ENCODE assay signal across 14 cellular contexts in the genomic region with DNA sequence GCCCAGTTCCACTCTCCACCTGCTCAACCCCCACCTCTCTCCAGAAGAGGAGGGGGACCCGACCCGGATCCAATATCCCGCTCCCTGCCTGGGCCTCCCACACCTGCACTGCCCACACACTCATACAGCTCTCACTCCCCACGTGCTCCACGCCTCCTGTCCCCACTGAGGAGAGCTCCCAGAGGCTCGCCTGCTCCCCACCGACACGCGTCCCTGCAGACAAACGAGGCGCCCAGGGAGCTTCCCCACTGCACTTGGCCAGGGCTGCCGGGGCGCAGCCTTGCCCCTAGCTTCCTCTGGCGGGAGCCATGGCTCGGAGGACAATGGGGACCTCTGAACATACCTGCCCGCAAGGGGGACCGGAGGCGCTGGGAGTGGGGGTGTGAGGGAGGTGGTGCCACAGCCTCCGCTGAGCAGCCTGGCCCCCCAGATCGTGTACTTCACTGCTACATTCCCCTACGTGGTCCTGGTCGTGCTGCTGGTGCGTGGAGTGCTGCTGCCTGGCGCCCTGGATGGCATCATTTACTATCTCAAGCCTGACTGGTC.
"Had no signal": no experiment of that assay in that cellular context is flagged by ENCODE, and none has a peak within 500 bp of the region (broad histone marks: within the 10 kb centered on the region; RNA-seq: fewer than 3 reads in every experiment).

No MANE protein-coding gene starts in this region.

- H3K27me3 Mint-ChIP-seq: activated CD4-positive, alpha-beta T cell treated with anti-CD3 and anti-CD28 coated beads for 36 hours; activated naive CD8-positive, alpha-beta T cell had no signal

- H3K27ac Mint-ChIP-seq: activated CD4-positive, alpha-beta memory T cell treated with anti-CD3 and anti-CD28 coated beads for 36 hours; activated CD4-positive, alpha-beta T cell treated with anti-CD3 and anti-CD28 coated beads for 36 hours; activated CD8-positive, alpha-beta memory T cell treated with anti-CD3 and anti-CD28 coated beads, Interleukin-2, amount 10 ng/mL, durations not matched to agents 7 days and 5 days; activated naive CD8-positive, alpha-beta T cell; T-helper 1 cell treated with Interleukin-12 subunit alpha and Interleukin-12 subunit beta and Interleukin-4 antibody, amounts not matched to agents 30 μg/mL and 1 μg/mL, for 36 hours had no signal

- ATAC-seq: activated CD4-positive, alpha-beta T cell treated with anti-CD3 and anti-CD28 coated beads for 36 hours; activated CD8-positive, alpha-beta memory T cell treated with anti-CD3 and anti-CD28 coated beads, Interleukin-2, amount 10 ng/mL, durations not matched to agents 7 days and 5 days; body of pancreas; stimulated activated naive CD8-positive, alpha-beta T cell treated with anti-CD3 and anti-CD28 coated beads, Interleukin-15, Interleukin-2, amounts not matched to agents 100 U/mL and 50 U/mL, for 24 hours had no signal

- H3K4me3 Mint-ChIP-seq: activated CD4-positive, alpha-beta memory T cell treated with anti-CD3 and anti-CD28 coated beads for 36 hours; activated CD4-positive, alpha-beta T cell treated with anti-CD3 and anti-CD28 coated beads for 36 hours; activated CD8-positive, alpha-beta memory T cell treated with anti-CD3 and anti-CD28 coated beads, Interleukin-2, amount 10 ng/mL, durations not matched to agents 7 days and 5 days; activated naive CD8-positive, alpha-beta T cell; T-helper 1 cell treated with Interleukin-12 subunit alpha and Interleukin-12 subunit beta and Interleukin-4 antibody, amounts not matched to agents 30 μg/mL and 1 μg/mL, for 36 hours had no signal

- H3K4me1 Mint-ChIP-seq: activated CD4-positive, alpha-beta T cell treated with anti-CD3 and anti-CD28 coated beads for 36 hours; activated CD8-positive, alpha-beta memory T cell treated with anti-CD3 and anti-CD28 coated beads, Interleukin-2, amount 10 ng/mL, durations not matched to agents 7 days and 5 days had no signal

- DNase-seq: activated CD4-positive, alpha-beta memory T cell treated with anti-CD3 and anti-CD28 coated beads for 36 hours; activated CD4-positive, alpha-beta T cell treated with anti-CD3 and anti-CD28 coated beads for 36 hours; activated CD8-positive, alpha-beta memory T cell treated with anti-CD3 and anti-CD28 coated beads, Interleukin-2, amount 10 ng/mL, durations not matched to agents 7 days and 5 days; activated effector memory CD4-positive, alpha-beta T cell treated with Interleukin-2 at 50 U/mL for 16 hours; activated T-cell treated with anti-CD3 and anti-CD28 coated beads, Interleukin-2, amount 50 U/mL, for 1 hour; amygdala; retina; stimulated activated CD4-positive, alpha-beta T cell treated with anti-CD3 and anti-CD28 coated beads, Interleukin-15, amount 100 ng/mL, for 24 hours; stimulated activated CD4-positive, alpha-beta T cell treated with anti-CD3 and anti-CD28 coated beads, Interleukin-4, amount 100 ng/mL, for 1 hour; stimulated activated naive CD8-positive, alpha-beta T cell treated with anti-CD3 and anti-CD28 coated beads, Interleukin-15, Interleukin-2, amounts not matched to agents 100 U/mL and 50 U/mL, for 24 hours; trophoblast cell had no signal

- H3K36me3 Mint-ChIP-seq: activated CD4-positive, alpha-beta memory T cell treated with anti-CD3 and anti-CD28 coated beads for 36 hours; activated naive CD8-positive, alpha-beta T cell had no signal

- H3K9me3 Mint-ChIP-seq: activated CD4-positive, alpha-beta memory T cell treated with anti-CD3 and anti-CD28 coated beads for 36 hours; T-helper 1 cell treated with Interleukin-12 subunit alpha and Interleukin-12 subunit beta and Interleukin-4 antibody, amounts not matched to agents 30 μg/mL and 1 μg/mL, for 36 hours had no signal
